20 cellular contexts compared by ENCODE assay signal in genomic region chr7:2117681-2118045, GRCh38.
DNase-seq lines count a peak whose midpoint lies in the region; ATAC-seq and TF ChIP-seq lines count a peak whose summit lies in the region.
"Had no signal": no experiment of that assay in that cellular context is flagged by ENCODE, and none has a peak within 500 bp of the region (broad histone marks: within the 10 kb centered on the region; RNA-seq: fewer than 3 reads in every experiment).

No MANE protein-coding gene starts in this region.

- no peak for ATAC-seq in GM18909 (IDR thresholded peaks at IDR 0.05; ENCODE audit: poor library complexity, unreplicated experiment)

- H2AFZ ChIP-seq in H9 (ENCODE audit: low read length) (no peak overlapping the region), neuronal stem cell (ENCODE audit: low read length) (no peak overlapping the region)

- no peak overlapping the region for H2AK5ac ChIP-seq in H9 (ENCODE audit: insufficient read length, low read length)
- H2AK5ac ChIP-seq in neuronal stem cell (ENCODE audit: low read depth, low read length) = peak overlapping the region; percentile 90
- no peak overlapping the region for H2AK5ac ChIP-seq in mesendoderm (ENCODE audit: low read length)

- H3K9me3 ChIP-seq in BLaER1 (peaks cover 20% of the 10 kb centered on the region), H9 (ENCODE audit: control insufficient read depth, low read depth, low read length) (no peaks in the 10 kb centered on the region), neuronal stem cell (replicated peaks in 1 of 2; ENCODE audit: control insufficient read depth in 2 of 2, insufficient read depth in 1 of 2, low read depth in 1 of 2, low read length in 2 of 2) (peaks cover 0 to 3% of the 10 kb centered on the region in 2 donors)
- H3K9me3 ChIP-seq: esophagus muscularis mucosa, lower lobe of right lung had no signal

- no peak overlapping the region for H3K9ac ChIP-seq in BLaER1
- no peak overlapping the region for H3K9ac ChIP-seq in H9 (ENCODE audit: extremely low read depth, insufficient read length, low read length)
- no peak overlapping the region for H3K9ac ChIP-seq in neuronal stem cell (ENCODE audit: low read depth, low read length, poor library complexity)
- H3K9ac ChIP-seq in mesendoderm (ENCODE audit: low read length) = no peak overlapping the region

- H2BK20ac ChIP-seq in H9 (ENCODE audit: low read depth, low read length, poor library complexity, severe bottlenecking) = no peak overlapping the region

- H4K91ac ChIP-seq in H9 (ENCODE audit: insufficient read length, low read depth, low read length) (no peak overlapping the region), neuronal stem cell (ENCODE audit: low read depth, low read length, poor library complexity) (no peak overlapping the region)

- H3K4me1 ChIP-seq in BLaER1 (peaks cover 100% of the 10 kb centered on the region), H9 (ENCODE audit: insufficient read depth, low read length) (no peaks in the 10 kb centered on the region), neuronal stem cell (ENCODE audit: control insufficient read depth in 2 of 2, insufficient read depth in 1 of 2, low read depth in 1 of 2, low read length in 2 of 2) (peaks cover 0 to 2% of the 10 kb centered on the region in 2 donors), mesendoderm (ENCODE audit: control insufficient read depth, low read depth, low read length) (no peaks in the 10 kb centered on the region)

- no CpG with 5 or more reads among the region's 3 CpGs for WGBS in H9 (ENCODE audit: extremely low coverage, insufficient read length, low lambda C conversion rate)
- no CpG with 5 or more reads among the region's 3 CpGs for WGBS in neuronal stem cell (ENCODE audit: extremely low coverage in 2 of 2, insufficient read length in 2 of 2, insufficient replicate concordance in 1 of 2), 2 donors
- WGBS in mesendoderm (ENCODE audit: extremely low coverage, insufficient coverage, low lambda C conversion rate) = no CpG with 5 or more reads among the region's 3 CpGs

- no peak overlapping the region for H3K23ac ChIP-seq in H9 (ENCODE audit: insufficient read length, low read depth, low read length)
- no peak overlapping the region for H3K23ac ChIP-seq in neuronal stem cell (ENCODE audit: low read depth, low read length, poor library complexity)
- H3K23ac ChIP-seq in mesendoderm (ENCODE audit: low read length) = no peak overlapping the region

- no peak overlapping the region for H4K5ac ChIP-seq in H9 (ENCODE audit: insufficient read length, low read depth, low read length)
- H4K5ac ChIP-seq in mesendoderm (ENCODE audit: low read length) = no peak overlapping the region

- H4K20me1 ChIP-seq in BLaER1 (peaks cover 26% of the 10 kb centered on the region), H9 (ENCODE audit: control insufficient read depth, insufficient read depth, insufficient read length) (no peaks in the 10 kb centered on the region)

- H3K4me2 ChIP-seq in BLaER1 (peak overlapping the region; percentile 94), H9 (ENCODE audit: insufficient read depth, insufficient read length, low read length) (no peak overlapping the region), neuronal stem cell (ENCODE audit: insufficient read depth, low read length, poor library complexity, severe bottlenecking) (no peak overlapping the region), mesendoderm (ENCODE audit: low read length) (no peak overlapping the region)

- no peak overlapping the region for H4K8ac ChIP-seq in H9 (replicated peaks; ENCODE audit: insufficient read length, low read depth, low read length)
- H4K8ac ChIP-seq in neuronal stem cell (ENCODE audit: low read depth, low read length) = no peak overlapping the region
- no peak overlapping the region for H4K8ac ChIP-seq in mesendoderm (ENCODE audit: low read depth, low read length)

- H3K9me3 Mint-ChIP-seq in H9 = no peaks in the 10 kb centered on the region
- H3K9me3 Mint-ChIP-seq: activated naive CD4-positive, alpha-beta T cell treated with anti-CD3 and anti-CD28 coated beads, Interleukin-2, amount 50 U/mL, for 24 hours had no signal

- peak overlapping the region in 2 of 3 experiments; percentile 36 to 66; a peak in 3 of 7 replicates for H3K27ac Mint-ChIP-seq in H9
- H3K27ac Mint-ChIP-seq: activated naive CD4-positive, alpha-beta T cell treated with anti-CD3 and anti-CD28 coated beads, Interleukin-2, amount 50 U/mL, for 24 hours had no signal

- H2BK120ac ChIP-seq in H9 (ENCODE audit: low read depth, low read length, poor library complexity, severe bottlenecking) (no peak overlapping the region), neuronal stem cell (ENCODE audit: low read depth, low read length) (no peak overlapping the region), mesendoderm (ENCODE audit: low read depth, low read length) (no peak overlapping the region)

- H3K79me1 ChIP-seq in H9 (ENCODE audit: insufficient read depth, low read depth, low read length, poor library complexity, severe bottlenecking) = no peaks in the 10 kb centered on the region
- H3K79me1 ChIP-seq in neuronal stem cell (ENCODE audit: low read depth, low read length) = peaks cover 13% of the 10 kb centered on the region
- no peaks in the 10 kb centered on the region for H3K79me1 ChIP-seq in mesendoderm (ENCODE audit: low read length)

- H2BK12ac ChIP-seq in H9 (ENCODE audit: insufficient read length, low read depth, low read length) = no peak overlapping the region
- no peak overlapping the region for H2BK12ac ChIP-seq in neuronal stem cell (ENCODE audit: low read length)

- H3K18ac ChIP-seq in H9 (ENCODE audit: insufficient read length, low read depth, low read length) (no peak overlapping the region), neuronal stem cell (ENCODE audit: low read length) (peak overlapping the region; percentile 27), mesendoderm (ENCODE audit: low read length) (no peak overlapping the region)

- no peak overlapping the region for H2BK5ac ChIP-seq in H9 (ENCODE audit: insufficient read length, low read length)
- H2BK5ac ChIP-seq in neuronal stem cell (ENCODE audit: low read length) = peak overlapping the region; percentile 88
- no peak overlapping the region for H2BK5ac ChIP-seq in mesendoderm (ENCODE audit: low read length)

- no peak overlapping the region for H3K4me3 Mint-ChIP-seq in H9
- H3K4me3 Mint-ChIP-seq: activated naive CD4-positive, alpha-beta T cell treated with anti-CD3 and anti-CD28 coated beads, Interleukin-2, amount 50 U/mL, for 24 hours had no signal

- H3K27me3 ChIP-seq in BLaER1 = no peaks in the 10 kb centered on the region
- H3K27me3 ChIP-seq in H9 (ENCODE audit: insufficient read depth, low read length) = no peaks in the 10 kb centered on the region
- H3K27me3 ChIP-seq in dorsolateral prefrontal cortex = no peaks in the 10 kb centered on the region
- no peaks in the 10 kb centered on the region for H3K27me3 ChIP-seq in neuronal stem cell (ENCODE audit: control insufficient read depth in 3 of 3, insufficient read depth in 3 of 3, low read depth in 1 of 3, low read length in 3 of 3)
- H3K27me3 ChIP-seq in mesendoderm (ENCODE audit: insufficient read depth, low read length, poor library complexity) = no peaks in the 10 kb centered on the region
- H3K27me3 ChIP-seq: esophagus muscularis mucosa had no signal

- no peak overlapping the region for H3K56ac ChIP-seq in H9 (ENCODE audit: insufficient read length, low read depth, low read length)
- no peak overlapping the region for H3K56ac ChIP-seq in mesendoderm (ENCODE audit: low read length)

- peaks cover 0 to 18% (median 6%) of the 10 kb centered on the region in 3 experiments; a peak in 3 of 7 replicates for H3K36me3 Mint-ChIP-seq in H9 (ENCODE audit: insufficient read depth in 1 of 3, low read depth in 3 of 3)
- H3K36me3 Mint-ChIP-seq: activated naive CD4-positive, alpha-beta T cell treated with anti-CD3 and anti-CD28 coated beads, Interleukin-2, amount 50 U/mL, for 24 hours had no signal

- H3K4me1 Mint-ChIP-seq in H9 = peaks cover 0 to 5% of the 10 kb centered on the region in 2 experiments; a peak in 1 of 4 replicates

- H3K14ac ChIP-seq in H9 (ENCODE audit: insufficient read depth, low read length) = no peak overlapping the region
- no peak overlapping the region for H3K14ac ChIP-seq in neuronal stem cell (ENCODE audit: low read length)

- no peaks in the 10 kb centered on the region for H3K79me2 ChIP-seq in H9 (ENCODE audit: insufficient read depth, low read length)
- no peaks in the 10 kb centered on the region for H3K79me2 ChIP-seq in mesendoderm (ENCODE audit: control insufficient read depth, insufficient read depth, low read length)

- no peaks in the 10 kb centered on the region; the same call in 1 of the 2 replicates for H3K27me3 Mint-ChIP-seq in H9 (ENCODE audit: low read depth)
- H3K27me3 Mint-ChIP-seq: activated naive CD4-positive, alpha-beta T cell treated with anti-CD3 and anti-CD28 coated beads, Interleukin-2, amount 50 U/mL, for 24 hours had no signal

- H3K27ac ChIP-seq in BLaER1 (peak overlapping the region; percentile 84), H9 (ENCODE audit: insufficient read length, low read depth, low read length) (no peak overlapping the region), dorsolateral prefrontal cortex (peak overlapping the region in 43 of 59 donors; percentile 4 to 93 (median 84)), neuronal stem cell (replicated peaks; ENCODE audit: low read length) (no peak overlapping the region), mesendoderm (ENCODE audit: low read depth, low read length) (no peak overlapping the region)
- H3K27ac ChIP-seq: lower lobe of right lung had no signal

- H3K4ac ChIP-seq in H9 (ENCODE audit: low read depth, low read length) = no peak overlapping the region
- no peak overlapping the region for H3K4ac ChIP-seq in neuronal stem cell (ENCODE audit: low read length)
- no peak overlapping the region for H3K4ac ChIP-seq in mesendoderm (ENCODE audit: low read depth, low read length)

- H3K23me2 ChIP-seq in H9 (ENCODE audit: insufficient read length, low read depth, low read length, poor library complexity, severe bottlenecking) = no peaks in the 10 kb centered on the region

- no peak for DNase-seq in H9
- no peak for DNase-seq in dorsolateral prefrontal cortex
- DNase-seq in neuronal stem cell (ENCODE audit: low spot score) = no peak
- DNase-seq in mesendoderm = no peak
- DNase-seq in hippocampal formation (lab: John Stamatoyannopoulos, UW) = no peak
- DNase-seq: activated CD4-positive, alpha-beta T cell treated with anti-CD3 and anti-CD28 coated beads for 4 hours; DMS53; effector CD8-positive, alpha-beta T cell; GDM1; HCEC 1CT; lower lobe of right lung; NCI-H1417 treated with DMSO at 0.1 percent for 48 hours; NCI-H2107; NCI-H526; stimulated activated CD4-positive, alpha-beta T cell treated with anti-CD3 and anti-CD28 coated beads, Interleukin-12 subunit alpha, Interleukin-12 subunit beta, amount 100 ng/mL, for 4 hours; stimulated activated CD4-positive, alpha-beta T cell treated with anti-CD3 and anti-CD28 coated beads, Interleukin-4, amount 100 ng/mL, for 4 hours had no signal

- no peak overlapping the region for H3T11ph ChIP-seq in H9 (ENCODE audit: low read length)

- H3K4me3 ChIP-seq in BLaER1 (no peak overlapping the region), dorsolateral prefrontal cortex (no peak overlapping the region), neuronal stem cell (ENCODE audit: low read length in 2 of 2) (no peak overlapping the region), mesendoderm (ENCODE audit: low read length) (no peak overlapping the region)
- H3K4me3 ChIP-seq: esophagus muscularis mucosa, lower lobe of right lung had no signal

- no peak for TF ChIP-seq CTCF in H9 (conservative IDR thresholded peaks at IDR 0.05)
- no peak for TF ChIP-seq CTCF in dorsolateral prefrontal cortex (IDR thresholded peaks at IDR 0.05 in 54 of 56, conservative IDR thresholded peaks at IDR 0.05 in 2 of 56; ENCODE audit: low read depth in 1 of 56, partially characterized antibody in 56 of 56)

- H3K36me3 ChIP-seq in BLaER1 (peaks cover 19% of the 10 kb centered on the region), neuronal stem cell (replicated peaks in 1 of 2; ENCODE audit: control insufficient read depth in 2 of 2, insufficient read depth in 2 of 2, low read length in 2 of 2) (peaks cover 2 to 10% of the 10 kb centered on the region in 2 donors), mesendoderm (ENCODE audit: control insufficient read depth, insufficient read depth, low read length) (no peaks in the 10 kb centered on the region)

- H2BK15ac ChIP-seq in H9 (ENCODE audit: low read depth, low read length) (no peak overlapping the region), neuronal stem cell (ENCODE audit: low read length) (no peak overlapping the region), mesendoderm (replicated peaks; ENCODE audit: low read depth) (no peak overlapping the region)

- intact Hi-C loops in dorsolateral prefrontal cortex (cut with DNase I) = no loop called here

Comparison
In these comparisons a context has a peak if more than half of its experiments do, and no peak if none do; other contexts are left out.
1. H3K27ac ChIP-seq: peak in BLaER1 (single experiment) and dorsolateral prefrontal cortex (43 of 59); none in H9 (single experiment), neuronal stem cell (single experiment) and mesendoderm (single experiment).